8 cellular contexts compared by ENCODE assay signal in the genomic region with DNA sequence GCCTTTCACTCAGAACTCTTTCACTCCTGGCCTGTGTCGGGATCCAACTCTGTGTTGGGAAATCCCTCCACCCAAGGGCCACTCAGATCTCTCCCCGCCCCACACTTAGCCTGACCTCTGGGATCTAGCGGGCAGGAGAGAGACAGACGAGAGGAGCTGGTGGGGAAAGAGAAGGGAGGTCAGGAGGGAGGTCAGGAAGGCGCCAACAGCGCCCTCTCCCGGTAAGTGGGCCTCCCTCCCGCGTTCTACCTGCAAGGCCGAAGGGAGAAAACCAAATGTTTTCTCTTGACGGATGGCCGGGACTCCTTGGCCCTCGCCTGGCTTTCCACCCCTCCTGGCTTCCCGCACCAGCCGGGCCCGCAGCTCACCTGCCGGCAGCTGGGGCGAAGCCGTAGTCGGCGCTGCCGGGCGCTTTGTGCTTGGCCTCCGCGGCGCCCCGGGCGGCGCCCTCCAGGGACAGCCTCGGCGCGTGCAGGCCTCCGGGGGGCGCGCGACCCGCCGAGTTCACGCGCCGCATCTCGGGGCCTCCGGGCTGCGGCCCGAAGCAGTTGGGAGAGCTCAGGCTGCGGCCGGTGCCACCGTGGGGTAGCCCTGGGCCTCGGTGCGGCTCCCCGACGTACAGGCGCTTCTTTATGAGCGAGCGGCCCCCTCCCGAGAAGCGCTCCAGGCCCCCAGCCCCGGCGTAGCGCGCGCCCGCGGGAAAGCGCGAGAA. TPM values are rescaled to one million over a fixed set of nuclear protein-coding genes. Genes with fewer than 3 reads are reported as not detected.
DNase-seq lines count a peak whose midpoint lies in the region; ATAC-seq and TF ChIP-seq lines count a peak whose summit lies in the region.

No MANE protein-coding gene starts in this region.

- H3K27me3 ChIP-seq in DOHH2 (ENCODE audit: control insufficient read depth, low read length) (0 out of 2 replicates have a peak, but pooled peaks cover 3% of the 10 kb centered on the region), WERI-Rb-1 (ENCODE audit: insufficient read depth, low read depth, severe bottlenecking) (no peaks in the 10 kb centered on the region), kidney epithelial cell (ENCODE audit: control insufficient read depth, insufficient read depth, low read length) (no peaks in the 10 kb centered on the region)

- H3K27ac ChIP-seq in DOHH2 (ENCODE audit: low read depth, low read length) = no peak overlapping the region
- no peak overlapping the region for H3K27ac ChIP-seq in WERI-Rb-1

- H3K36me3 ChIP-seq in DOHH2 (ENCODE audit: control insufficient read depth, low read length) (no peaks in the 10 kb centered on the region), WERI-Rb-1 (no peaks in the 10 kb centered on the region), kidney epithelial cell (ENCODE audit: control insufficient read depth, insufficient read depth, low read length) (no peaks in the 10 kb centered on the region)

- TF ChIP-seq CTCF in DOHH2 (IDR thresholded peaks at IDR 0.05; ENCODE audit: low read depth, low read length, poor library complexity, severe bottlenecking) = peak; percentile 100
- TF ChIP-seq CTCF in WERI-Rb-1 (IDR thresholded peaks at IDR 0.05; ENCODE audit: low read depth, low read length) = peak; percentile 30
- peak; percentile 73 for TF ChIP-seq CTCF in cardiac fibroblast (IDR thresholded peaks at IDR 0.05; ENCODE audit: low read depth, low read length)
- TF ChIP-seq CTCF in kidney epithelial cell (IDR thresholded peaks at IDR 0.05; ENCODE audit: insufficient read depth, low read length, poor library complexity, severe bottlenecking) = peak; percentile 72

- H3F3A ChIP-seq in DOHH2 (ENCODE audit: control insufficient read depth, insufficient read depth) = no peaks in the 10 kb centered on the region

- DNase-seq in WERI-Rb-1 = no peak
- peak; percentile 66 to 82 for DNase-seq in cardiac fibroblast (ENCODE audit: low read depth in 2 of 2)
- no peak for DNase-seq in kidney epithelial cell (ENCODE audit: low read depth)
- DNase-seq in stimulated activated CD4-positive, alpha-beta T cell treated with anti-CD3 and anti-CD28 coated beads, Interleukin-4, amount 100 ng/mL, for 24 hours = peak; percentile 76
- no peak for DNase-seq in NCI-H510A (lab: John Stamatoyannopoulos, UW)

- ATAC-seq in HG03045 (IDR thresholded peaks at IDR 0.05; ENCODE audit: unreplicated experiment) = peak; percentile 46
- no peak for ATAC-seq in HG03139 (IDR thresholded peaks at IDR 0.05; ENCODE audit: unreplicated experiment)

- H3K4me1 ChIP-seq in DOHH2 (ENCODE audit: control insufficient read depth, low read length) = peaks cover 12% of the 10 kb centered on the region

- H3K4me2 ChIP-seq in DOHH2 (ENCODE audit: low read length) = peak overlapping the region; percentile 95

- H3K79me2 ChIP-seq in DOHH2 (ENCODE audit: control insufficient read depth, low read length) = no peaks in the 10 kb centered on the region

- H4K20me1 ChIP-seq in DOHH2 (ENCODE audit: control insufficient read depth, insufficient read depth, low read depth, low read length) = no peaks in the 10 kb centered on the region

- no peaks in the 10 kb centered on the region for H3K9me2 ChIP-seq in DOHH2 (replicated peaks; ENCODE audit: control insufficient read depth, low read length)

- H3K4me3 ChIP-seq in DOHH2 (ENCODE audit: low read length) = peak overlapping the region; percentile 81
- H3K4me3 ChIP-seq in WERI-Rb-1 (ENCODE audit: low read depth, low read length) = no peak overlapping the region
- H3K4me3 ChIP-seq in cardiac fibroblast (replicated peaks in 1 of 2; ENCODE audit: low read depth in 2 of 2, low read length in 2 of 2) = peak overlapping the region in 1 of 2 donors; percentile 10
- no peak overlapping the region for H3K4me3 ChIP-seq in kidney epithelial cell (ENCODE audit: low read depth, low read length)

- no peaks in the 10 kb centered on the region for H3K9me3 ChIP-seq in DOHH2 (ENCODE audit: control insufficient read depth, insufficient read depth, low read length)
- no peaks in the 10 kb centered on the region for H3K9me3 ChIP-seq in WERI-Rb-1 (ENCODE audit: severe bottlenecking)

RNA-seq across cellular contexts. Expression of a gene that starts 38.2 kb away (rescaled TPM):
- 18.9 and 24.2 TPM in 2 replicates for total RNA-seq in kidney epithelial cell

RNA-seq across cellular contexts. Expression of a gene that starts 53.9 kb away (rescaled TPM):
- total RNA-seq in kidney epithelial cell = 12.6 and 13.5 TPM in 2 replicates

Comparison
In these comparisons a context has a peak if more than half of its experiments do, and no peak if none do; other contexts are left out.
1. CTCF ChIP-seq: peak in every context shown above with its lines; median percentile 100 in DOHH2; 73 in cardiac fibroblast; 72 in kidney epithelial cell; 30 in WERI-Rb-1.
2. DNase-seq: peak in cardiac fibroblast (2 of 2) and stimulated activated CD4-positive, alpha-beta T cell treated with anti-CD3 and anti-CD28 coated beads, Interleukin-4, amount 100 ng/mL, for 24 hours (single experiment); none in WERI-Rb-1 (single experiment), kidney epithelial cell (single experiment) and NCI-H510A (single experiment).